ENCODE assay signal across 8 cellular contexts in genomic region chr1:223712184-223712855, GRCh38. TPM values are rescaled to one million over a fixed set of nuclear protein-coding genes. Genes with fewer than 3 reads are reported as not detected.
DNase-seq lines count a peak whose midpoint lies in the region; ATAC-seq and TF ChIP-seq lines count a peak whose summit lies in the region.

Gene CAPN2, plus strand, starts transcription at chr1:223712539. Its CDS starts 102 bp downstream, at chr1:223712641.

- H3K9me3 ChIP-seq in right lobe of liver: no peaks in the 10 kb centered on the region

- DNase-seq in A172 (ENCODE audit: low spot score) (peak; percentile 69), NCI-H2196 treated with DMSO at 0.1 percent for 48 hours (lab: John Stamatoyannopoulos, UW; ENCODE audit: unreplicated experiment) (peak; percentile 23), right lobe of liver (peak; percentile 85 to 90 (median 87))
- peak; percentile 26 to 30 for DNase-seq in activated CD4-positive, alpha-beta T cell treated with anti-CD3 and anti-CD28 coated beads, Interleukin-2, amount 50 U/mL, for 4 hours
- DNase-seq in effector CD4-positive, alpha-beta T cell: peak; percentile 47
- DNase-seq in stimulated activated CD4-positive, alpha-beta T cell treated with anti-CD3 and anti-CD28 coated beads, Interleukin-4, amount 100 ng/mL, for 48 hours (ENCODE audit: low read depth in 2 of 2): peak; percentile 33 to 37

- H3K36me3 ChIP-seq in right lobe of liver: no peaks in the 10 kb centered on the region

- H3K27ac ChIP-seq in right lobe of liver: peak within 1 kb of the TSS; percentile 57 to 94 (median 69)

- ATAC-seq in HG02852 (IDR thresholded peaks at IDR 0.05; ENCODE audit: unreplicated experiment) (peak; percentile 67), right lobe of liver (peak; percentile 91 to 98 (median 98))

- intact Hi-C loops in right lobe of liver (cut with DNase I): loop anchor here (5.0 kb wide), 1 partner anchor 35 kb away; no protein-coding TSS in a partner anchor

- H3K27me3 ChIP-seq in right lobe of liver: no peaks in the 10 kb centered on the region

- peak; percentile 74 to 88 (median 78) for TF ChIP-seq CTCF in right lobe of liver (IDR thresholded peaks at IDR 0.05)

- peak within 1 kb of the TSS; percentile 68 to 92 (median 71) for H3K4me3 ChIP-seq in right lobe of liver

- TF ChIP-seq POLR2A in GM15510 (IDR thresholded peaks at IDR 0.05; ENCODE audit: borderline replicate concordance, extremely low read depth, insufficient read length): peak; percentile 44
- TF ChIP-seq POLR2A in right lobe of liver (IDR thresholded peaks at IDR 0.05): peak; percentile 91

- 0% methylated on average over 25 of the region's 76 CpGs for WGBS in right lobe of liver (ENCODE audit: insufficient coverage, low coverage, low lambda C conversion rate, missing lambda C conversion rate)

- H3K4me1 ChIP-seq in right lobe of liver: peaks cover 0 to 6% (median 3%) of the 10 kb centered on the region in 4 donors

RNA-seq across cellular contexts. Expression of gene CAPN2, which starts in this region (rescaled TPM):
- 432 and 455 TPM in 2 replicates for total RNA-seq in A172 (2014; rRNA removed; shearing (Covaris generic))
- total RNA-seq in right lobe of liver: 10 to 100 TPM; 17.5 to 53.1 (median 33.1) TPM

Comparison
In these comparisons a context has a peak if more than half of its experiments do, and no peak if none do; other contexts are left out.
1. Peak in every context shown above with its lines: DNase-seq, ATAC-seq, H3K4me3 ChIP-seq and H3K27ac ChIP-seq.
2. DNase-seq: peak in every context shown above with its lines; median percentile 87 in right lobe of liver; 69 in A172; 47 in effector CD4-positive, alpha-beta T cell; 35 in stimulated activated CD4-positive, alpha-beta T cell treated with anti-CD3 and anti-CD28 coated beads, Interleukin-4, amount 100 ng/mL, for 48 hours; 28 in activated CD4-positive, alpha-beta T cell treated with anti-CD3 and anti-CD28 coated beads, Interleukin-2, amount 50 U/mL, for 4 hours; 23 in NCI-H2196 treated with DMSO at 0.1 percent for 48 hours.